ENCODE assay signal across 8 cellular contexts in genomic region chr2:230902180-230902899, GRCh38. TPM values are rescaled to one million over a fixed set of nuclear protein-coding genes. Genes with fewer than 3 reads are reported as not detected.
DNase-seq lines count a peak whose midpoint lies in the region; ATAC-seq and TF ChIP-seq lines count a peak whose summit lies in the region.

No MANE protein-coding gene starts in this region.

- H3K9me3 ChIP-seq in Peyer's patch: no peaks in the 10 kb centered on the region
- no peaks in the 10 kb centered on the region for H3K9me3 ChIP-seq in left ventricle myocardium inferior (replicated peaks)
- H3K9me3 ChIP-seq in smooth muscle cell (replicated peaks; ENCODE audit: low read depth): no peaks in the 10 kb centered on the region

- H2AFZ ChIP-seq in smooth muscle cell (ENCODE audit: low read depth): no peak overlapping the region

- H3K4me2 ChIP-seq in smooth muscle cell: no peak overlapping the region

- intact Hi-C loops in Calu3 (cut with micrococcal nuclease; ENCODE audit: unreplicated experiment) (loop anchor here (1.0 to 10.0 kb wide), 3 partner anchors 80 to 152 kb away; partner anchors contain the start of gene PSMD1), left ventricle myocardium inferior (cut with micrococcal nuclease) (loop anchor here (5.0 kb wide), 1 partner anchor 85 kb away; no protein-coding TSS in a partner anchor)

- H3F3A ChIP-seq in smooth muscle cell (ENCODE audit: low read depth): peaks cover 6% of the 10 kb centered on the region

- H3K36me3 Mint-ChIP-seq in Calu3 (ENCODE audit: insufficient read depth, unreplicated experiment): no peaks in the 10 kb centered on the region

- no peaks in the 10 kb centered on the region for H3K79me2 ChIP-seq in smooth muscle cell (ENCODE audit: low read depth)

- no TSS peak for BruUV-seq in Calu3 (replicated peaks; lab: Mats Ljungman, UMichigan)

- H3K4me3 Mint-ChIP-seq in Calu3 (ENCODE audit: low read depth, unreplicated experiment): no peak overlapping the region

- H3K27me3 Mint-ChIP-seq in Calu3 (ENCODE audit: unreplicated experiment): peaks cover 93% of the 10 kb centered on the region

- TF ChIP-seq CTCF in Calu3 (IDR thresholded peaks at IDR 0.05; ENCODE audit: unreplicated experiment) (peak; percentile 78), Peyer's patch (IDR thresholded peaks at IDR 0.05) (peak; percentile 23 to 73 (median 64)), left ventricle myocardium inferior (IDR thresholded peaks at IDR 0.05; ENCODE audit: borderline replicate concordance) (peak; percentile 87), smooth muscle cell (IDR thresholded peaks at IDR 0.05; ENCODE audit: borderline replicate concordance, insufficient read depth, poor library complexity, severe bottlenecking) (peak; percentile 75)

- H3K27ac ChIP-seq in Peyer's patch: no peak overlapping the region
- no peak overlapping the region for H3K27ac ChIP-seq in left ventricle myocardium inferior (replicated peaks)
- no peak overlapping the region for H3K27ac ChIP-seq in smooth muscle cell (ENCODE audit: low read depth)

- no peaks in the 10 kb centered on the region for H3K9me3 Mint-ChIP-seq in Calu3 (ENCODE audit: low read depth, unreplicated experiment)

- WGBS in smooth muscle cell (ENCODE audit: low lambda C conversion rate): 32% methylated on average over 8 of the region's 8 CpGs

- H3K9ac ChIP-seq in smooth muscle cell (ENCODE audit: low read depth): no peak overlapping the region

- H3K27me3 ChIP-seq in Peyer's patch (no peaks in the 10 kb centered on the region), left ventricle myocardium inferior (ENCODE audit: low read depth) (peaks cover 14% of the 10 kb centered on the region), smooth muscle cell (ENCODE audit: low read depth) (peaks cover 18% of the 10 kb centered on the region)

- DNase-seq in Calu3 (peak; percentile 50), HPDE6-E6E7 (ENCODE audit: extremely low spot score) (peak; percentile 59), Peyer's patch (peak in 2 of 3 donors; percentile 45 to 71), left ventricle myocardium inferior (peak; percentile 25), smooth muscle cell (lab: John Stamatoyannopoulos, UW; ENCODE audit: unreplicated experiment) (no peak)
- peak; percentile 69 for DNase-seq in activated naive CD4-positive, alpha-beta T cell treated with Interleukin-2 at 50 U/mL for 16 hours

- H3K4me3 ChIP-seq in Peyer's patch (no peak overlapping the region), left ventricle myocardium inferior (no peak overlapping the region), smooth muscle cell (no peak overlapping the region)

- CTCF ChIA-PET in Calu3 (lab: Charles Lee): interaction anchor here (0.8 to 1.1 kb wide), 3 partner anchors 78 to 151 kb away, joined by 3 to 8 read pairs (median 4); no protein-coding TSS in a partner anchor

- H3K36me3 ChIP-seq in Peyer's patch: no peaks in the 10 kb centered on the region
- no peaks in the 10 kb centered on the region for H3K36me3 ChIP-seq in left ventricle myocardium inferior
- H3K36me3 ChIP-seq in smooth muscle cell (ENCODE audit: low read depth): no peaks in the 10 kb centered on the region

- no peaks in the 10 kb centered on the region for H3K4me1 Mint-ChIP-seq in Calu3 (ENCODE audit: low read depth, unreplicated experiment)

- H4K20me1 ChIP-seq in smooth muscle cell (ENCODE audit: low read depth): no peaks in the 10 kb centered on the region

- H3K27ac Mint-ChIP-seq in Calu3 (ENCODE audit: unreplicated experiment): no peak overlapping the region

- peak; percentile 73 for ATAC-seq in GM19395 (IDR thresholded peaks at IDR 0.05; ENCODE audit: unreplicated experiment)
- no peak for ATAC-seq in GM18861 (IDR thresholded peaks at IDR 0.05; ENCODE audit: unreplicated experiment)

- no peak for TF ChIP-seq POLR2A in Peyer's patch (IDR thresholded peaks at IDR 0.05)

- H3K4me1 ChIP-seq in Peyer's patch (no peaks in the 10 kb centered on the region), left ventricle myocardium inferior (no peaks in the 10 kb centered on the region), smooth muscle cell (ENCODE audit: low read depth) (peaks cover 6% of the 10 kb centered on the region)

RNA-seq across cellular contexts. Expression of gene GPR55, which starts 22.7 kb away (rescaled TPM):
- not detected in 2 replicates for total RNA-seq in Calu3 (2022)
- 1 to 10 TPM; 1.0 to 4.7 (median 3.2) TPM for total RNA-seq in Peyer's patch
- total RNA-seq in left ventricle myocardium inferior: not detected
- total RNA-seq in smooth muscle cell: not detected in 2 replicates
- not detected in 2 replicates for polyA plus RNA-seq in smooth muscle cell

RNA-seq across cellular contexts. Expression of gene ITM2C, which starts 37.6 kb away (rescaled TPM):
- total RNA-seq in Calu3 (2022): 55.0 and 57.1 TPM in 2 replicates
- total RNA-seq in Peyer's patch: 100 to 1,000 TPM in 3 of 4 donors, 10 to 100 TPM in 1; 69.3 to 710 (median 610) TPM
- total RNA-seq in left ventricle myocardium inferior: 25.5 TPM
- total RNA-seq in smooth muscle cell: 344 and 532 TPM in 2 replicates
- polyA plus RNA-seq in smooth muscle cell: 458 and 600 TPM in 2 replicates
